8 cellular contexts compared by ENCODE assay signal in genomic region chr17:26939755-26940154, GRCh38.
DNase-seq lines count a peak whose midpoint lies in the region; ATAC-seq, FAIRE-seq and TF ChIP-seq lines count a peak whose summit lies in the region.
"Not testable (repeated sequence)": the region's sequence is repeated elsewhere in the genome, so short reads cannot be mapped to it uniquely, and the experiment has no call there.

No MANE protein-coding gene starts in this region.

- not testable (repeated sequence) for H3K9me1 ChIP-seq in IMR-90 (ENCODE audit: insufficient read depth, low read length)

- H3K14ac ChIP-seq in IMR-90 (replicated peaks; ENCODE audit: low read depth, low read length), result not testable (repeated sequence)

- H4K20me1 ChIP-seq in BLaER1; IMR-90 (ENCODE audit: insufficient read depth, low read length); HepG2 (ENCODE audit: insufficient read depth, low read length): not testable (repeated sequence)

- H2BK15ac ChIP-seq in IMR-90 (ENCODE audit: low read depth, low read length), result not testable (repeated sequence)

- DNase-seq in IMR-90; endodermal cell; HepG2 (ENCODE audit: low spot score); lower lobe of right lung; upper lobe of right lung: not testable (repeated sequence)

- H2AK5ac ChIP-seq in IMR-90 (ENCODE audit: low read depth, low read length), result not testable (repeated sequence)

- ATAC-seq in IMR-90 (ENCODE audit: low read depth); HepG2: not testable (repeated sequence)
- ATAC-seq in lower lobe of right lung, result peak; percentile 12 to 32
- ATAC-seq in upper lobe of right lung, result peak; percentile 31

- TF ChIP-seq RAD21 in IMR-90 (IDR thresholded peaks at IDR 0.05; ENCODE audit: low read length); HepG2 (CRISPR knock-in tag; IDR thresholded peaks at IDR 0.05); liver (IDR thresholded peaks at IDR 0.05): not testable (repeated sequence)

- not testable (repeated sequence) for H3K4me1 Mint-ChIP-seq in endodermal cell

- H2BK120ac ChIP-seq in IMR-90 (ENCODE audit: low read depth, low read length), result not testable (repeated sequence)

- not testable (repeated sequence) for H2AFZ ChIP-seq in IMR-90 (replicated peaks; ENCODE audit: low read length, poor library complexity); HepG2 (ENCODE audit: low read length)

- not testable (repeated sequence) for H3K4me2 ChIP-seq in BLaER1; IMR-90 (ENCODE audit: low read depth, low read length); HepG2 (ENCODE audit: low read depth, low read length)

- H4K5ac ChIP-seq in IMR-90 (ENCODE audit: low read depth, low read length), result not testable (repeated sequence)

- not testable (repeated sequence) for H3K36me3 ChIP-seq in BLaER1; HUES48 (ENCODE audit: control insufficient read depth, insufficient read depth, low read length); IMR-90 (ENCODE audit: control insufficient read depth, insufficient read depth, low read length); endodermal cell (ENCODE audit: control insufficient read depth, insufficient read depth, low read length); HepG2 (replicated peaks in 1 of 2; ENCODE audit: control insufficient read depth in 1 of 2, insufficient read depth in 2 of 2, low read length in 2 of 2); liver (ENCODE audit: control insufficient read depth in 4 of 4, insufficient read depth in 3 of 4, low read depth in 1 of 4, low read length in 3 of 4); lower lobe of right lung; upper lobe of right lung

- TF ChIP-seq EP300 in HepG2 (IDR thresholded peaks at IDR 0.05; ENCODE audit: low read depth in 2 of 2, low read length in 2 of 2); HepG2 (CRISPR knock-in tag; IDR thresholded peaks at IDR 0.05; ENCODE audit: borderline replicate concordance): not testable (repeated sequence)

- dilution Hi-C loops in IMR-90 (cut with HindIII; ENCODE audit: low sequenced_read_pairs, unreplicated experiment), result not testable (repeated sequence)

- not testable (repeated sequence) for H3K56ac ChIP-seq in IMR-90 (ENCODE audit: extremely low read depth, insufficient read depth, low read length)

- H2BK20ac ChIP-seq in IMR-90 (ENCODE audit: low read depth, low read length), result not testable (repeated sequence)

- not testable (repeated sequence) for H3K27ac Mint-ChIP-seq in endodermal cell

- H3K36me3 Mint-ChIP-seq in endodermal cell (ENCODE audit: low read depth), result not testable (repeated sequence)

- not testable (repeated sequence) for H3K79me2 ChIP-seq in HepG2 (ENCODE audit: insufficient read depth, low read length)

- H3K9me3 Mint-ChIP-seq in endodermal cell, result peaks cover 20% of the 10 kb centered on the region

- in situ Hi-C loops in IMR-90 (cut with MboI; ENCODE audit: low sequenced_read_pairs); HepG2 (cut with HindIII; ENCODE audit: extremely low pct_ligation_motif_present, low pct_unique_long_range_greater_than_20kb): not testable (repeated sequence)

- H4K8ac ChIP-seq in IMR-90 (ENCODE audit: low read depth in 2 of 2, low read length in 2 of 2), result not testable (repeated sequence)

- not testable (repeated sequence) for H3K18ac ChIP-seq in IMR-90 (ENCODE audit: low read depth, low read length)

- not testable (repeated sequence) for H2AK9ac ChIP-seq in IMR-90 (replicated peaks; ENCODE audit: low read depth, low read length, poor library complexity)

- not testable (repeated sequence) for H4K91ac ChIP-seq in IMR-90 (ENCODE audit: insufficient read depth, low read depth, low read length)

- TF ChIP-seq CTCF in IMR-90 (conservative IDR thresholded peaks at IDR 0.05; ENCODE audit: low read depth, low read length); endodermal cell (conservative IDR thresholded peaks at IDR 0.05); HepG2 (CRISPR knock-in tag; IDR thresholded peaks at IDR 0.05); liver (IDR thresholded peaks at IDR 0.05; ENCODE audit: low read depth, low read length, missing input control); lower lobe of right lung (IDR thresholded peaks at IDR 0.05); upper lobe of right lung (IDR thresholded peaks at IDR 0.05): not testable (repeated sequence)

- not testable (repeated sequence) for H3K27ac ChIP-seq in BLaER1; HUES48 (ENCODE audit: low read depth, low read length); IMR-90 (ENCODE audit: insufficient read depth, low read length); endodermal cell (ENCODE audit: low read depth, low read length); HepG2 (ENCODE audit: extremely low read length, insufficient read depth, low read length); liver (ENCODE audit: low read depth in 1 of 2, low read length in 2 of 2); lower lobe of right lung; upper lobe of right lung

- intact Hi-C loops in IMR-90 (cut with micrococcal nuclease); HepG2 (cut with micrococcal nuclease; ENCODE audit: unreplicated experiment); lower lobe of right lung (cut with DNase I); upper lobe of right lung (cut with DNase I): not testable (repeated sequence)

- not testable (repeated sequence) for H3K79me1 ChIP-seq in IMR-90 (ENCODE audit: low read depth in 1 of 2, low read length in 2 of 2)

- WGBS in IMR-90 (ENCODE audit: extremely low coverage in 2 of 2, insufficient read length in 1 of 2), 2 experiments, result 67 to 100% methylated on average over 1 to 8 of the region's 8 CpGs
- WGBS in endodermal cell (ENCODE audit: insufficient coverage in 1 of 2, insufficient read length in 1 of 2), 2 experiments, result 74 to 82% methylated on average over 8 of the region's 8 CpGs
- 20% methylated on average over 8 of the region's 8 CpGs for WGBS in HepG2 (ENCODE audit: low lambda C conversion rate)
- WGBS in liver, result 79% methylated on average over 8 of the region's 8 CpGs

- BruUV-seq in IMR-90 (replicated peaks; lab: Mats Ljungman, UMichigan); HepG2 (replicated peaks; lab: Mats Ljungman, UMichigan): not testable (repeated sequence)

- not testable (repeated sequence) for TF ChIP-seq POLR2A in IMR-90 (IDR thresholded peaks at IDR 0.05; ENCODE audit: low read depth, low read length); HepG2 (IDR thresholded peaks at IDR 0.05; ENCODE audit: insufficient read depth in 1 of 2, low read depth in 2 of 2, low read length in 2 of 2)

- not testable (repeated sequence) for H3K27me3 ChIP-seq in BLaER1; HUES48 (ENCODE audit: control insufficient read depth, insufficient read depth, low read length); IMR-90 (ENCODE audit: control insufficient read depth, insufficient read depth, low read length); endodermal cell (ENCODE audit: control insufficient read depth, insufficient read depth, low read length, poor library complexity, severe bottlenecking); HepG2 (ENCODE audit: control insufficient read depth in 1 of 2, insufficient read depth in 2 of 2, low read length in 2 of 2); liver (ENCODE audit: control insufficient read depth in 4 of 4, insufficient read depth in 4 of 4, low read length in 3 of 4); lower lobe of right lung (ENCODE audit: low read depth); upper lobe of right lung

- H3K27me3 Mint-ChIP-seq in endodermal cell (ENCODE audit: insufficient read depth), result not testable (repeated sequence)

- H3K9ac ChIP-seq in BLaER1; HUES48 (ENCODE audit: low read depth, low read length); IMR-90 (ENCODE audit: low read depth, low read length); endodermal cell (ENCODE audit: extremely low read depth, low read length, poor library complexity, severe bottlenecking); HepG2 (ENCODE audit: insufficient read depth, low read depth, low read length); liver (ENCODE audit: low read depth in 1 of 2, low read length in 2 of 2): not testable (repeated sequence)

- not testable (repeated sequence) for H3K23ac ChIP-seq in IMR-90 (ENCODE audit: low read depth, low read length)

- H2BK5ac ChIP-seq in IMR-90 (ENCODE audit: low read depth, low read length, poor library complexity, severe bottlenecking), result peak overlapping the region; percentile 73

- POLR2A ChIA-PET in IMR-90 (lab: Charles Lee; ENCODE audit: unreplicated experiment); HepG2 (lab: Yijun Ruan, JAX): not testable (repeated sequence)

- not testable (repeated sequence) for H3K4me1 ChIP-seq in BLaER1; HUES48 (ENCODE audit: control insufficient read depth, insufficient read depth, low read length); IMR-90 (ENCODE audit: control insufficient read depth, insufficient read depth, low read length); endodermal cell (ENCODE audit: control insufficient read depth, insufficient read depth, low read length); HepG2 (ENCODE audit: insufficient read depth, low read length); liver (ENCODE audit: control insufficient read depth in 4 of 4, insufficient read depth in 4 of 4, low read length in 3 of 4); lower lobe of right lung; upper lobe of right lung

- not testable (repeated sequence) for H3K4ac ChIP-seq in IMR-90 (ENCODE audit: low read depth, low read length)

- H3K4me3 ChIP-seq in BLaER1, result peak overlapping the region; percentile 9; the same call in 1 of the 2 replicates
- H3K4me3 ChIP-seq in HUES48 (ENCODE audit: low read depth, low read length), result 0 out of 2 replicates have a peak overlapping the region, but pooled peaks have one; percentile 2
- H3K4me3 ChIP-seq in IMR-90 (ENCODE audit: insufficient read depth, low read depth, low read length); HepG2 (replicated peaks in 1 of 3; ENCODE audit: insufficient read depth in 1 of 3, low read depth in 2 of 3, low read length in 3 of 3); lower lobe of right lung; upper lobe of right lung: not testable (repeated sequence)
- peak overlapping the region; percentile 51 for H3K4me3 ChIP-seq in endodermal cell (ENCODE audit: low read length)
- peak overlapping the region in 2 of 3 donors; percentile 27 to 29 for H3K4me3 ChIP-seq in liver (ENCODE audit: low read depth in 1 of 3, low read length in 3 of 3)

- not testable (repeated sequence) for H3K4me3 Mint-ChIP-seq in endodermal cell

- FAIRE-seq in HepG2 (lab: Jason Lieb, UNC), result not testable (repeated sequence)

- H3K9me3 ChIP-seq in BLaER1 (peaks cover 50% of the 10 kb centered on the region), HUES48 (ENCODE audit: control insufficient read depth, insufficient read depth, low read length) (peaks cover 58% of the 10 kb centered on the region), IMR-90 (ENCODE audit: control insufficient read depth, insufficient read depth, low read length) (peaks cover 38% of the 10 kb centered on the region), endodermal cell (ENCODE audit: control insufficient read depth, low read length) (peaks cover 73% of the 10 kb centered on the region), HepG2 (ENCODE audit: low read length) (peaks cover 56% of the 10 kb centered on the region), liver (ENCODE audit: control insufficient read depth in 4 of 4, low read length in 3 of 4) (peaks cover 28 to 45% (median 34%) of the 10 kb centered on the region in 4 donors)
- not testable (repeated sequence) for H3K9me3 ChIP-seq in lower lobe of right lung, upper lobe of right lung

- CTCF ChIA-PET in IMR-90 (lab: Yijun Ruan, JAX); HepG2 (lab: Yijun Ruan, JAX; ENCODE audit: low intra/inter-chr PET ratio, low total read pairs): not testable (repeated sequence)
